Comparison of ENCODE assay signal across 8 cellular contexts in the genomic region with DNA sequence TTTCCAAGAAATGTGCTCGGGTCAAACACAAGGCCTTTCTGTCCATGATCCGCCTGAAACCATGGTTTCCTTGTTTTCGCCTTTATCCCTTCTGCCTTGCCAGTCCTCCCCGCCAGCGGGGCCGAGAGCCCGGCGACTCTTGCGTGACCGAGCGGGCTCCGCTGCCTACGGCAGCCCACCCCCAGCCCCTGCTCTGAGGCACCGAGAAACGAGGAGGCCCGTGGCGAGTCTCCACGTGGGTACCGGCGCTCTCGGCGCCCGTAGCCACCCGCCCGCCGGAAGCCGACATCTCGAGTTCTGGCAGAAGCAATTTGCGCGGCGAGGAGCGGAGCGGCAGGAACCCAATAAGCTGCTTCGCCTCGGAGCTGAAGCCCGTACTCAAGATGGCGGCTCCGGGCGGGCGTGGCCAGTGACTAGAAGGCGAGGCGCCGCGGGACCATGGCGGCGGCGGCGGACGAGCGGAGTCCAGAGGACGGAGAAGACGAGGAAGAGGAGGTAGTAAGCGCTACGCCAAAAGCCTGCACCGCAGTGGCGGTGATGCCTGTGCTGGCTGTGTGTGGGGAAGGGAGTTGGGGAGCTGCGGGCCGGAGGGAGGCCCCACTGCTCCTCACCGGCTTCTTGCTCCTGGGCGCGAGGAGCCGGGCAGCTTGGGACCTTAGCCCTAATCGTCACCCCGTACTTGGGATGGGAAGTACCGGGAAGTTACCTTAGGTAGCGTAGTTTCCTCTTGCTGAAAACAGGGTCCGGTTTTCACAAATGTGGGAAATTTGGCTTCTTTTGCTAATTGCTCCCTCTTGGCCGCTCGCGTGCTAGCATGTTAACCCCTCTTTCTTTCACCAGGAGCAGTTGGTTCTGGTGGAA. TPM values are rescaled to one million over a fixed set of nuclear protein-coding genes. Genes with fewer than 3 reads are reported as not detected.
DNase-seq lines count a peak whose midpoint lies in the region; ATAC-seq and TF ChIP-seq lines count a peak whose summit lies in the region.

A gene with protein sequence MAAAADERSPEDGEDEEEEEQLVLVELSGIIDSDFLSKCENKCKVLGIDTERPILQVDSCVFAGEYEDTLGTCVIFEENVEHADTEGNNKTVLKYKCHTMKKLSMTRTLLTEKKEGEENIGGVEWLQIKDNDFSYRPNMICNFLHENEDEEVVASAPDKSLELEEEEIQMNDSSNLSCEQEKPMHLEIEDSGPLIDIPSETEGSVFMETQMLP (plus strand): TSS at position 375 of the 861 bp plus-strand sequence. CDS start 64 bp downstream, at position 439.

- peak; percentile 93 for DNase-seq in BE2C
- peak; percentile 82 for DNase-seq in GM19238 (ENCODE audit: insufficient read length, low spot score)
- DNase-seq in NCI-H524 treated with DMSO at 0.1 percent for 48 hours (lab: John Stamatoyannopoulos, UW) = peak; percentile 31
- peak; percentile 91 to 93 for DNase-seq in activated CD4-positive, alpha-beta T cell treated with anti-CD3 and anti-CD28 coated beads for 4 hours
- peak; percentile 96 for DNase-seq in choroid plexus epithelial cell (ENCODE audit: low read depth)
- DNase-seq in kidney epithelial cell (ENCODE audit: low read depth) = peak; percentile 72
- DNase-seq in stimulated activated CD4-positive, alpha-beta T cell treated with anti-CD3 and anti-CD28 coated beads, Interleukin-15, amount 100 ng/mL, for 24 hours = peak; percentile 95

- no peaks in the 10 kb centered on the region for H3K9me3 ChIP-seq in BE2C

- peaks cover 33% of the 10 kb centered on the region for H3K36me3 ChIP-seq in BE2C
- no peaks in the 10 kb centered on the region for H3K36me3 ChIP-seq in kidney epithelial cell (ENCODE audit: control insufficient read depth, insufficient read depth, low read length)

- 0 out of 2 replicates have a peak, but pooled peaks cover 3% of the 10 kb centered on the region for H3K4me1 ChIP-seq in BE2C

- TF ChIP-seq CTCF in BE2C (IDR thresholded peaks at IDR 0.05; ENCODE audit: low read depth, low read length) (no peak), choroid plexus epithelial cell (conservative IDR thresholded peaks at IDR 0.05; ENCODE audit: low read depth, low read length) (no peak), kidney epithelial cell (IDR thresholded peaks at IDR 0.05; ENCODE audit: insufficient read depth, low read length, poor library complexity, severe bottlenecking) (no peak)

- H3K4me3 ChIP-seq in BE2C (ENCODE audit: low read depth, low read length) (peak within 1 kb of the TSS; percentile 75), choroid plexus epithelial cell (ENCODE audit: low read depth, low read length) (peak within 1 kb of the TSS; percentile 96), kidney epithelial cell (ENCODE audit: low read depth, low read length) (peak within 1 kb of the TSS; percentile 77)

- ATAC-seq in HG03442 (IDR thresholded peaks at IDR 0.05; ENCODE audit: unreplicated experiment) = peak; percentile 96

- H3K27me3 ChIP-seq in BE2C (no peaks in the 10 kb centered on the region), kidney epithelial cell (ENCODE audit: control insufficient read depth, insufficient read depth, low read length) (no peaks in the 10 kb centered on the region)

RNA-seq across cellular contexts. Expression of the gene that starts here (rescaled TPM):
- 81.3 TPM for polyA plus RNA-seq in BE2C (2012; ENCODE audit: insufficient read depth, insufficient read length, low read depth)
- total RNA-seq in kidney epithelial cell = 66.3 and 68.3 TPM in 2 replicates

Comparison
In these comparisons a context has a peak if more than half of its experiments do, and no peak if none do; other contexts are left out.
1. Peak in every context shown above with its lines: DNase-seq, ATAC-seq and H3K4me3 ChIP-seq.
2. DNase-seq: peak in every context shown above with its lines; median percentile 96 in choroid plexus epithelial cell; 95 in stimulated activated CD4-positive, alpha-beta T cell treated with anti-CD3 and anti-CD28 coated beads, Interleukin-15, amount 100 ng/mL, for 24 hours; 93 in BE2C; 92 in activated CD4-positive, alpha-beta T cell treated with anti-CD3 and anti-CD28 coated beads for 4 hours; 82 in GM19238; 72 in kidney epithelial cell; 31 in NCI-H524 treated with DMSO at 0.1 percent for 48 hours.